ENCODE assay signal across 8 cellular contexts in genomic region chr1:960371-961131, GRCh38.
DNase-seq lines count a peak whose midpoint lies in the region; ATAC-seq and TF ChIP-seq lines count a peak whose summit lies in the region.

Gene KLHL17 (plus strand): TSS chr1:960584. CDS start chr1:960694, 110 bp downstream.

- peak within 1 kb of the TSS; percentile 77 for H3K4me2 ChIP-seq in DOHH2 (ENCODE audit: low read length)

- H3K27ac ChIP-seq in DOHH2 (ENCODE audit: low read depth, low read length) = no peak within 1 kb of the TSS

- H3K9me3 ChIP-seq in DOHH2 (ENCODE audit: control insufficient read depth, insufficient read depth, low read length) = no peaks in the 10 kb centered on the region

- no peaks in the 10 kb centered on the region for H3K9me2 ChIP-seq in DOHH2 (replicated peaks; ENCODE audit: control insufficient read depth, low read length)

- H3K27me3 ChIP-seq in DOHH2 (ENCODE audit: control insufficient read depth, low read length) = no peaks in the 10 kb centered on the region

- H3K79me2 ChIP-seq in DOHH2 (ENCODE audit: control insufficient read depth, low read length) = peaks cover 27% of the 10 kb centered on the region

- POLR2A ChIA-PET in HEK293T (lab: Yijun Ruan, JAX) = interaction anchor here (1.2 kb wide), 1 partner anchor 16 kb away, joined by 4 read pairs; no protein-coding TSS in a partner anchor

- DNase-seq in HEK293T (ENCODE audit: extremely low spot score) = peak; percentile 82
- peak; percentile 84 for DNase-seq in NCI-H82 (lab: John Stamatoyannopoulos, UW)
- peak; percentile 30 to 71 for DNase-seq in activated CD8-positive, alpha-beta memory T cell treated with anti-CD3 and anti-CD28 coated beads for 1 hour (ENCODE audit: extremely low read depth in 1 of 2, low read depth in 1 of 2)
- peak; percentile 78 for DNase-seq in effector CD4-positive, alpha-beta T cell
- peak; percentile 57 for DNase-seq in medulla oblongata (ENCODE audit: extremely low spot score)
- DNase-seq in stimulated activated CD8-positive, alpha-beta memory T cell treated with anti-CD3 and anti-CD28 coated beads, Interleukin-12 subunit alpha, Interleukin-12 subunit beta, amount 100 ng/mL, for 1 hour (ENCODE audit: low read depth) = peak; percentile 57

- TF ChIP-seq CTCF in DOHH2 (IDR thresholded peaks at IDR 0.05; ENCODE audit: low read depth, low read length, poor library complexity, severe bottlenecking) = no peak

- no peak for ATAC-seq in GM18858 (IDR thresholded peaks at IDR 0.05; ENCODE audit: unreplicated experiment)

- no peaks in the 10 kb centered on the region for H3F3A ChIP-seq in DOHH2 (ENCODE audit: control insufficient read depth, insufficient read depth)

- peaks cover 22% of the 10 kb centered on the region; the same call in 1 of the 2 replicates for H3K4me1 ChIP-seq in DOHH2 (ENCODE audit: control insufficient read depth, low read length)

- CTCF ChIA-PET in HEK293T (lab: Yijun Ruan, JAX) = no interaction called here

- peak within 1 kb of the TSS; percentile 90 for H3K4me3 ChIP-seq in DOHH2 (ENCODE audit: low read length)

- H4K20me1 ChIP-seq in DOHH2 (ENCODE audit: control insufficient read depth, insufficient read depth, low read depth, low read length) = no peaks in the 10 kb centered on the region

- H3K36me3 ChIP-seq in DOHH2 (ENCODE audit: control insufficient read depth, low read length) = peaks cover 25% of the 10 kb centered on the region

TF ChIP-seq in HEK293T, 16 proteins besides CTCF, POLR2A, EP300 and RAD21:
- TF ChIP-seq L3MBTL2 (conservative IDR thresholded peaks at IDR 0.05) = no peak
- TF ChIP-seq SUZ12 (IDR thresholded peaks at IDR 0.05) = no peak
- no peak for TF ChIP-seq ZNF384 (IDR thresholded peaks at IDR 0.05)
- peak; percentile 90 for TF ChIP-seq FOXM1 (IDR thresholded peaks at IDR 0.05; ENCODE audit: borderline replicate concordance)
- TF ChIP-seq HDGF (IDR thresholded peaks at IDR 0.05; ENCODE audit: borderline replicate concordance) = no peak
